ENCODE assay signal across 19 cellular contexts in the genomic region with DNA sequence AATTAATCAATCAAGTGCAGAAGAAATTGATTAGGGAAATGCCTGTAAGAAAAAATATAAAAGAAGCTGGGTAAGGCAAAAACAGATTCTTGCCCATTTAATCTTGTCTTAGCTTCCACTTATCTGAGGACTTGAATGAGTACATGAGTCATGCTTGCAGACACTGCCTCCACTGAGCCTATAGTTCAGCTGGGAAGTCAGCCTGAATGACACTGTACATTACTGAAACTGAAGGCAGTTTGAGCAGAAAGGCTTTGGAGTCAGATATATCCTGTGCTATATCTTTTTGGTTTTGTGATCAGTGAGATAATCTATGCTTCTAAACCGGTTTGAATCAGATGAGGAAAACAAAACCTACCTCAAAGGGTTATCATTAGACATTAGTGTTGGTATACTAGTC.
DNase-seq lines count a peak whose midpoint lies in the region; ATAC-seq, FAIRE-seq and TF ChIP-seq lines count a peak whose summit lies in the region.
"Had no signal": no experiment of that assay in that cellular context is flagged by ENCODE, and none has a peak within 500 bp of the region (broad histone marks: within the 10 kb centered on the region; RNA-seq: fewer than 3 reads in every experiment).

No MANE protein-coding gene starts in this region.

- TF ChIP-seq CTCF in activated CD8-positive, alpha-beta T cell treated with anti-CD3 and anti-CD28 coated beads for 36 hours (IDR thresholded peaks at IDR 0.05), result no peak
- TF ChIP-seq CTCF in D721Med (IDR thresholded peaks at IDR 0.05; ENCODE audit: insufficient read depth, missing control alignments), result no peak

- H3K4me3 Mint-ChIP-seq in activated CD8-positive, alpha-beta T cell treated with anti-CD3 and anti-CD28 coated beads for 36 hours, result no peak overlapping the region
- no peak overlapping the region for H3K4me3 Mint-ChIP-seq in activated CD8-positive, alpha-beta T cell treated with anti-CD3 and anti-CD28 coated beads, Interleukin-2, amount 10 ng/mL, durations not matched to agents 7 days and 5 days
- H3K4me3 Mint-ChIP-seq: CD4-positive, alpha-beta memory T cell had no signal

- H3K27me3 Mint-ChIP-seq in activated CD8-positive, alpha-beta T cell treated with anti-CD3 and anti-CD28 coated beads for 36 hours, result no peaks in the 10 kb centered on the region
- no peaks in the 10 kb centered on the region for H3K27me3 Mint-ChIP-seq in activated CD8-positive, alpha-beta T cell treated with anti-CD3 and anti-CD28 coated beads, Interleukin-2, amount 10 ng/mL, durations not matched to agents 7 days and 5 days (ENCODE audit: low read depth)
- H3K27me3 Mint-ChIP-seq: CD4-positive, alpha-beta memory T cell had no signal

- H3K4me1 Mint-ChIP-seq in activated CD8-positive, alpha-beta T cell treated with anti-CD3 and anti-CD28 coated beads for 36 hours (ENCODE audit: low read depth), result no peaks in the 10 kb centered on the region
- no peaks in the 10 kb centered on the region for H3K4me1 Mint-ChIP-seq in activated CD8-positive, alpha-beta T cell treated with anti-CD3 and anti-CD28 coated beads, Interleukin-2, amount 10 ng/mL, durations not matched to agents 7 days and 5 days (ENCODE audit: low read depth)
- H3K4me1 Mint-ChIP-seq: CD4-positive, alpha-beta memory T cell had no signal

- intact Hi-C loops in activated CD8-positive, alpha-beta T cell treated with anti-CD3 and anti-CD28 coated beads for 36 hours (cut with micrococcal nuclease), result no loop called here

- H3K27ac Mint-ChIP-seq in activated CD8-positive, alpha-beta T cell treated with anti-CD3 and anti-CD28 coated beads for 36 hours, result no peak overlapping the region
- H3K27ac Mint-ChIP-seq in activated CD8-positive, alpha-beta T cell treated with anti-CD3 and anti-CD28 coated beads, Interleukin-2, amount 10 ng/mL, durations not matched to agents 7 days and 5 days, result no peak overlapping the region
- H3K27ac Mint-ChIP-seq: CD4-positive, alpha-beta memory T cell had no signal

- POLR2A ChIA-PET in activated CD8-positive, alpha-beta T cell treated with anti-CD3 and anti-CD28 coated beads for 36 hours (lab: Charles Lee), result interaction anchor here (0.7 kb wide), 1 partner anchor 12 kb away, joined by 3 read pairs; no protein-coding TSS in a partner anchor
- POLR2A ChIA-PET in activated CD8-positive, alpha-beta T cell treated with anti-CD3 and anti-CD28 coated beads, Interleukin-2, amount 10 ng/mL, durations not matched to agents 7 days and 5 days (lab: Charles Lee), result no interaction called here

- H3K9me3 Mint-ChIP-seq in activated CD8-positive, alpha-beta T cell treated with anti-CD3 and anti-CD28 coated beads for 36 hours, result no peaks in the 10 kb centered on the region
- no peaks in the 10 kb centered on the region for H3K9me3 Mint-ChIP-seq in activated CD8-positive, alpha-beta T cell treated with anti-CD3 and anti-CD28 coated beads, Interleukin-2, amount 10 ng/mL, durations not matched to agents 7 days and 5 days (ENCODE audit: insufficient read depth)

- CTCF ChIA-PET in activated CD8-positive, alpha-beta T cell treated with anti-CD3 and anti-CD28 coated beads for 36 hours (lab: Charles Lee), result interaction anchor here (0.9 kb wide), 1 partner anchor 25 kb away, joined by 3 read pairs; no protein-coding TSS in a partner anchor
- CTCF ChIA-PET in activated CD8-positive, alpha-beta T cell treated with anti-CD3 and anti-CD28 coated beads, Interleukin-2, amount 10 ng/mL, durations not matched to agents 7 days and 5 days (lab: Charles Lee), result interaction anchor here (0.6 kb wide), 1 partner anchor 820 kb away, joined by 4 read pairs; no protein-coding TSS in a partner anchor

- ATAC-seq in activated CD8-positive, alpha-beta T cell treated with anti-CD3 and anti-CD28 coated beads for 36 hours, result peak; percentile 60
- ATAC-seq in activated CD8-positive, alpha-beta T cell treated with anti-CD3 and anti-CD28 coated beads, Interleukin-2, amount 10 ng/mL, durations not matched to agents 7 days and 5 days, result no peak
- ATAC-seq: GM12878 had no signal

- no peaks in the 10 kb centered on the region for H3K36me3 Mint-ChIP-seq in activated CD8-positive, alpha-beta T cell treated with anti-CD3 and anti-CD28 coated beads for 36 hours (ENCODE audit: low read depth)
- H3K36me3 Mint-ChIP-seq in activated CD8-positive, alpha-beta T cell treated with anti-CD3 and anti-CD28 coated beads, Interleukin-2, amount 10 ng/mL, durations not matched to agents 7 days and 5 days (ENCODE audit: low read depth), result no peaks in the 10 kb centered on the region
- H3K36me3 Mint-ChIP-seq: CD4-positive, alpha-beta memory T cell had no signal

- no peak for FAIRE-seq in D721Med (lab: Jason Lieb, UNC)
- FAIRE-seq: GM12878, GM19239, H1 had no signal

- DNase-seq in activated CD8-positive, alpha-beta T cell treated with anti-CD3 and anti-CD28 coated beads for 36 hours, result no peak
- no peak for DNase-seq in activated CD8-positive, alpha-beta T cell treated with anti-CD3 and anti-CD28 coated beads, Interleukin-2, amount 10 ng/mL, durations not matched to agents 7 days and 5 days
- DNase-seq in Daoy (ENCODE audit: low read depth) (peak; percentile 10), iris pigment epithelial cell (ENCODE audit: low read depth) (peak; percentile 4), NCI-H82 (lab: John Stamatoyannopoulos, UW) (no peak), D721Med (ENCODE audit: insufficient read length, low spot score) (no peak)
- DNase-seq: C1 segment of cervical spinal cord; Caco-2; CD4-positive, alpha-beta memory T cell; DMS 273 treated with DMSO at 0.1 percent for 48 hours; DND-41; EL; GDM1; GM23248; H7; HCEC 1CT had no signal

Comparison
In these comparisons a context has a peak if more than half of its experiments do, and no peak if none do; other contexts are left out.
1. DNase-seq: peak in Daoy (single experiment) and iris pigment epithelial cell (single experiment); none in activated CD8-positive, alpha-beta T cell treated with anti-CD3 and anti-CD28 coated beads for 36 hours (single experiment), activated CD8-positive, alpha-beta T cell treated with anti-CD3 and anti-CD28 coated beads, Interleukin-2, amount 10 ng/mL, durations not matched to agents 7 days and 5 days (single experiment), NCI-H82 (single experiment) and D721Med (single experiment).